ENCODE assay signal across 1 cellular context in the genomic region with DNA sequence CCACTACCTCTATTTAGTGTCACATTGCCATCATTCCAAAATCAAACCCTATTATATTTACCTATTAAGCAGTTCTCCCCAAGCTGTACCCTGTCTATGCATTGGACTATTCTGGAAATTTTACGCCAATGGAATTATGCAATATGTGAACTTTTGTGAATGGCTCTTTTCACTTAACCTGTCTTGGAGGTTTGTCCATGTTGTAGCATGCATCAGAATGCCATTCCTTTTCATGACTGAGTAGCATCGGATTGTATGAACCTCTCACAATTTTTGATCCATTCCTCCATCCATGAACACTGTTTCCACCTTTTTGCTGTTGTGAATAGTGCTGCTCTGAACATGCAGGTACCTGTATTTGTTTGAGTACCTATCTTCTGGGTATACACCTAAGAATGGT.
TF ChIP-seq lines count a peak whose summit lies in the region.

No MANE protein-coding gene starts in this region.

TF ChIP-seq in GM23338, 12 proteins besides CTCF, POLR2A, EP300 and RAD21:
- TF ChIP-seq ZNF462 (CRISPR knock-in tag; IDR thresholded peaks at IDR 0.05) (no peak), CREB1 (CRISPR knock-in tag; IDR thresholded peaks at IDR 0.05; ENCODE audit: low read depth) (no peak), POLR2AphosphoS5 (IDR thresholded peaks at IDR 0.05; ENCODE audit: low read depth) (no peak), NANOG (IDR thresholded peaks at IDR 0.05; ENCODE audit: borderline replicate concordance) (no peak), EZH2 (IDR thresholded peaks at IDR 0.05; ENCODE audit: low read depth, unreplicated experiment) (no peak), JUNB (IDR thresholded peaks at IDR 0.05; ENCODE audit: unreplicated experiment) (no peak), STAT1 (IDR thresholded peaks at IDR 0.05; ENCODE audit: unreplicated experiment) (no peak)
- TF ChIP-seq, protein P1, sequence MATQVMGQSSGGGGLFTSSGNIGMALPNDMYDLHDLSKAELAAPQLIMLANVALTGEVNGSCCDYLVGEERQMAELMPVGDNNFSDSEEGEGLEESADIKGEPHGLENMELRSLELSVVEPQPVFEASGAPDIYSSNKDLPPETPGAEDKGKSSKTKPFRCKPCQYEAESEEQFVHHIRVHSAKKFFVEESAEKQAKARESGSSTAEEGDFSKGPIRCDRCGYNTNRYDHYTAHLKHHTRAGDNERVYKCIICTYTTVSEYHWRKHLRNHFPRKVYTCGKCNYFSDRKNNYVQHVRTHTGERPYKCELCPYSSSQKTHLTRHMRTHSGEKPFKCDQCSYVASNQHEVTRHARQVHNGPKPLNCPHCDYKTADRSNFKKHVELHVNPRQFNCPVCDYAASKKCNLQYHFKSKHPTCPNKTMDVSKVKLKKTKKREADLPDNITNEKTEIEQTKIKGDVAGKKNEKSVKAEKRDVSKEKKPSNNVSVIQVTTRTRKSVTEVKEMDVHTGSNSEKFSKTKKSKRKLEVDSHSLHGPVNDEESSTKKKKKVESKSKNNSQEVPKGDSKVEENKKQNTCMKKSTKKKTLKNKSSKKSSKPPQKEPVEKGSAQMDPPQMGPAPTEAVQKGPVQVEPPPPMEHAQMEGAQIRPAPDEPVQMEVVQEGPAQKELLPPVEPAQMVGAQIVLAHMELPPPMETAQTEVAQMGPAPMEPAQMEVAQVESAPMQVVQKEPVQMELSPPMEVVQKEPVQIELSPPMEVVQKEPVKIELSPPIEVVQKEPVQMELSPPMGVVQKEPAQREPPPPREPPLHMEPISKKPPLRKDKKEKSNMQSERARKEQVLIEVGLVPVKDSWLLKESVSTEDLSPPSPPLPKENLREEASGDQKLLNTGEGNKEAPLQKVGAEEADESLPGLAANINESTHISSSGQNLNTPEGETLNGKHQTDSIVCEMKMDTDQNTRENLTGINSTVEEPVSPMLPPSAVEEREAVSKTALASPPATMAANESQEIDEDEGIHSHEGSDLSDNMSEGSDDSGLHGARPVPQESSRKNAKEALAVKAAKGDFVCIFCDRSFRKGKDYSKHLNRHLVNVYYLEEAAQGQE (IDR thresholded peaks at IDR 0.05; ENCODE audit: unreplicated experiment), result no peak
